8 cellular contexts compared by ENCODE assay signal in genomic region chr2:181466661-181467576, GRCh38. TPM values are rescaled to one million over a fixed set of nuclear protein-coding genes. Genes with fewer than 3 reads are reported as not detected.
DNase-seq lines count a peak whose midpoint lies in the region; ATAC-seq and TF ChIP-seq lines count a peak whose summit lies in the region.

No MANE protein-coding gene starts in this region.

- no peaks in the 10 kb centered on the region for H3K27me3 ChIP-seq in ACC112 (ENCODE audit: insufficient read depth, low read length)
- H3K27me3 ChIP-seq in dorsolateral prefrontal cortex, result peaks cover 0 to 8% (median 0%) of the 10 kb centered on the region in 45 donors
- H3K27me3 ChIP-seq in mesenchymal stem cell (ENCODE audit: control insufficient read depth in 1 of 2, insufficient read depth in 1 of 2, low read length in 2 of 2), result no peaks in the 10 kb centered on the region

- no peak overlapping the region for H3K18ac ChIP-seq in mesenchymal stem cell (ENCODE audit: low read depth in 1 of 2, low read length in 2 of 2)

- H3K4me1 ChIP-seq in ACC112 (ENCODE audit: control insufficient read depth, insufficient read depth, low read length, unreplicated experiment), result peaks cover 25% of the 10 kb centered on the region
- no peaks in the 10 kb centered on the region for H3K4me1 ChIP-seq in mesenchymal stem cell (ENCODE audit: control insufficient read depth, insufficient read depth, low read depth, low read length)

- H3K23ac ChIP-seq in mesenchymal stem cell (ENCODE audit: low read length in 2 of 2), result no peak overlapping the region

- TF ChIP-seq CTCF in GM13977 (IDR thresholded peaks at IDR 0.05; ENCODE audit: extremely low read depth, insufficient read depth, missing control alignments) (peak; percentile 84), dorsolateral prefrontal cortex (IDR thresholded peaks at IDR 0.05 in 54 of 56, conservative IDR thresholded peaks at IDR 0.05 in 2 of 56; ENCODE audit: low read depth in 1 of 56, partially characterized antibody in 56 of 56) (peak; percentile 56 to 86 (median 76))

- no peak overlapping the region for H2AK5ac ChIP-seq in mesenchymal stem cell (ENCODE audit: low read length, severe bottlenecking)

- H4K91ac ChIP-seq in mesenchymal stem cell (ENCODE audit: low read length), result no peak overlapping the region

- H3K4ac ChIP-seq in mesenchymal stem cell (ENCODE audit: low read depth in 1 of 2, low read length in 2 of 2), result no peak overlapping the region

- peak overlapping the region; percentile 77 for H3K9ac ChIP-seq in mesenchymal stem cell (ENCODE audit: low read length)

- no peak overlapping the region for H3K4me3 ChIP-seq in ACC112 (ENCODE audit: low read depth, low read length)
- H3K4me3 ChIP-seq in dorsolateral prefrontal cortex, result no peak overlapping the region
- H3K4me3 ChIP-seq in mesenchymal stem cell (ENCODE audit: insufficient read depth in 1 of 2, low read depth in 1 of 2, low read length in 2 of 2), result no peak overlapping the region

- no peak overlapping the region for H2BK15ac ChIP-seq in mesenchymal stem cell (ENCODE audit: low read depth, poor library complexity, severe bottlenecking)

- H2BK120ac ChIP-seq in mesenchymal stem cell (ENCODE audit: low read depth, low read length), result no peak overlapping the region

- H3K79me2 ChIP-seq in ACC112 (ENCODE audit: control insufficient read depth, insufficient read depth, low read length, unreplicated experiment), result peaks cover 32% of the 10 kb centered on the region

- H2BK12ac ChIP-seq in mesenchymal stem cell (ENCODE audit: low read length in 2 of 2), result no peak overlapping the region

- intact Hi-C loops in dorsolateral prefrontal cortex (cut with DNase I), result loop anchor here in 1 of 2 donors (10.0 kb wide), 2 partner anchors 248 to 1342 kb away; no protein-coding TSS in a partner anchor

- DNase-seq in GM13977 (ENCODE audit: low spot score) (peak; percentile 8), NCI-H1417 (lab: John Stamatoyannopoulos, UW) (peak in 2 of 3 experiments; percentile 18 to 66), dorsolateral prefrontal cortex (peak in 9 of 10 donors; percentile 24 to 72 (median 53)), mesenchymal stem cell (peak; percentile 65)
- peak; percentile 82 for DNase-seq in activated CD4-positive, alpha-beta T cell treated with anti-CD3 and anti-CD28 coated beads, Interleukin-2, amount 50 U/mL, for 1 hour
- DNase-seq in stimulated activated CD8-positive, alpha-beta memory T cell treated with anti-CD3 and anti-CD28 coated beads, Interleukin-4, amount 100 ng/mL, for 4 hours (ENCODE audit: low read depth in 2 of 2, low spot score in 1 of 2), result peak; percentile 57 to 65

- H3K4me2 ChIP-seq in mesenchymal stem cell (ENCODE audit: low read length, poor library complexity, severe bottlenecking), result no peak overlapping the region

- in situ Hi-C loops in GM13977 (cut with MboI; ENCODE audit: low pct_unique_long_range_greater_than_20kb, low sequenced_read_pairs, unreplicated experiment), result no loop called here

- peaks cover 3% of the 10 kb centered on the region for H3K79me1 ChIP-seq in mesenchymal stem cell (replicated peaks; ENCODE audit: low read length, poor library complexity, severe bottlenecking)

- WGBS in mesenchymal stem cell, result 63% methylated on average over 4 of the region's 4 CpGs

- H3K14ac ChIP-seq in mesenchymal stem cell (ENCODE audit: low read length in 2 of 2), result no peak overlapping the region

- H2AFZ ChIP-seq in ACC112 (ENCODE audit: low read length, unreplicated experiment) (no peak overlapping the region), mesenchymal stem cell (ENCODE audit: low read depth, low read length) (no peak overlapping the region)

- no peak overlapping the region for H4K8ac ChIP-seq in mesenchymal stem cell (ENCODE audit: low read length)

- peak overlapping the region; percentile 75; the same call in 1 of the 2 replicates for H3K27ac ChIP-seq in ACC112 (ENCODE audit: low read depth, low read length)
- H3K27ac ChIP-seq in dorsolateral prefrontal cortex, result no peak overlapping the region
- no peak overlapping the region for H3K27ac ChIP-seq in mesenchymal stem cell (ENCODE audit: low read length, poor library complexity, severe bottlenecking)

- H3K9me3 ChIP-seq in mesenchymal stem cell (ENCODE audit: control insufficient read depth, low read length), result no peaks in the 10 kb centered on the region

- ATAC-seq in GM19455 (IDR thresholded peaks at IDR 0.05; ENCODE audit: unreplicated experiment), result no peak

- no peaks in the 10 kb centered on the region for H3K36me3 ChIP-seq in ACC112 (ENCODE audit: insufficient read depth, low read length)
- no peaks in the 10 kb centered on the region for H3K36me3 ChIP-seq in mesenchymal stem cell (ENCODE audit: control insufficient read depth in 1 of 2, insufficient read depth in 2 of 2, low read depth in 1 of 2, low read length in 2 of 2)

- H2BK5ac ChIP-seq in mesenchymal stem cell (ENCODE audit: low read depth, low read length, poor library complexity, severe bottlenecking), result no peak overlapping the region

RNA-seq across cellular contexts. Expression of gene ITGA4, which starts 9.7 kb away (rescaled TPM):
- 10 to 100 TPM in 1 of 120 experiments, 1 to 10 TPM in 116, under 1 TPM in 3; 0.50 to 11.7 (median 2.7) TPM for total RNA-seq in dorsolateral prefrontal cortex
- 32.7 TPM for polyA plus RNA-seq in mesenchymal stem cell (2013, experiment 1 of 2)
- polyA plus RNA-seq in mesenchymal stem cell (2013, experiment 2 of 2), result 29.4 TPM

Comparison
In these comparisons a context has a peak if more than half of its experiments do, and no peak if none do; other contexts are left out.
1. DNase-seq: peak in every context shown above with its lines; median percentile 82 in activated CD4-positive, alpha-beta T cell treated with anti-CD3 and anti-CD28 coated beads, Interleukin-2, amount 50 U/mL, for 1 hour; 65 in mesenchymal stem cell; 61 in stimulated activated CD8-positive, alpha-beta memory T cell treated with anti-CD3 and anti-CD28 coated beads, Interleukin-4, amount 100 ng/mL, for 4 hours; 53 in dorsolateral prefrontal cortex; 42 in NCI-H1417; 8 in GM13977.